25 cellular contexts compared by ENCODE assay signal in the genomic region with DNA sequence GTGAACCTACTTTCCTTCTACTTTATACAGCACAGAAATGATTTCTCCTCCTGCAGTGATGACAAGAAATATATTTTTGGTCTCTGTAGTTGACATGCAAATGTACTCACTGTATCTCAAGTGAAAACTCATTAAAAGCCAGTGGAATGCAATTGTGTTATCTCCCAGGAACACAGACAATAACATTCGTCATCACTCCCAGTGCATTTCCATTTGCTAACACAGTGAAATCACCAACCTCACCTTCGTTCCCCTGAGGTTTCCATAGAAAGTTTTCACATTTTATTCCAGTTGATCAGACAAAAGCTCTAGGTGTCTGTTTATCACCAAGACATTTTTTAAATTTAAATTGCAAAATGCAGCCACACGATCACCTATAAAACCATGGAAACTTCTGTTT. TPM values are rescaled to one million over a fixed set of nuclear protein-coding genes. Genes with fewer than 3 reads are reported as not detected.
A peak's percentile ranks its signal among the peaks of the same experiment; 100 is the strongest.
DNase-seq lines count a peak whose midpoint lies in the region; TF ChIP-seq lines count a peak whose summit lies in the region.
"Had no signal": no experiment of that assay in that cellular context is flagged by ENCODE, and none has a peak within 500 bp of the region (broad histone marks: within the 10 kb centered on the region; RNA-seq: fewer than 3 reads in every experiment).

No MANE protein-coding gene starts in this region.

- TF ChIP-seq CTCF in RWPE1 (conservative IDR thresholded peaks at IDR 0.05; ENCODE audit: low read depth) (no peak), choroid plexus epithelial cell (conservative IDR thresholded peaks at IDR 0.05; ENCODE audit: low read depth, low read length) (no peak), ovary (IDR thresholded peaks at IDR 0.05) (no peak)

- no peaks in the 10 kb centered on the region for H3K27me3 Mint-ChIP-seq in activated naive CD4-positive, alpha-beta T cell treated with anti-CD3 and anti-CD28 coated beads, Interleukin-2, amount 10 ng/mL, durations not matched to agents 7 days and 5 days
- H3K27me3 Mint-ChIP-seq: CD4-positive, alpha-beta T cell; IgD-negative memory B cell had no signal

- no peaks in the 10 kb centered on the region for H3K4me1 ChIP-seq in ovary (ENCODE audit: insufficient read depth)
- H3K4me1 ChIP-seq: BLaER1, Peyer's patch, SJSA1 had no signal

- no peaks in the 10 kb centered on the region for H3K36me3 ChIP-seq in ovary
- H3K36me3 ChIP-seq: BLaER1, MG63, Peyer's patch, SJSA1 had no signal

- H3K4me3 Mint-ChIP-seq in activated naive CD4-positive, alpha-beta T cell treated with anti-CD3 and anti-CD28 coated beads, Interleukin-2, amount 10 ng/mL, durations not matched to agents 7 days and 5 days, result no peak overlapping the region
- H3K4me3 Mint-ChIP-seq: CD4-positive, alpha-beta T cell; IgD-negative memory B cell had no signal

- H3K4me3 ChIP-seq in choroid plexus epithelial cell (ENCODE audit: low read depth, low read length) (no peak overlapping the region), ovary (no peak overlapping the region)
- H3K4me3 ChIP-seq: BLaER1, MG63, Peyer's patch, SJSA1 had no signal

- CTCF ChIA-PET in RWPE1 (lab: Yijun Ruan, JAX), result no interaction called here
- CTCF ChIA-PET in activated naive CD4-positive, alpha-beta T cell treated with anti-CD3 and anti-CD28 coated beads, Interleukin-2, amount 10 ng/mL, durations not matched to agents 7 days and 5 days (lab: Charles Lee), result no interaction called here

- H3K27me3 ChIP-seq in ovary, result no peaks in the 10 kb centered on the region
- H3K27me3 ChIP-seq: MG63, Peyer's patch, SJSA1 had no signal

- POLR2A ChIA-PET in RWPE1 (lab: Yijun Ruan, JAX; ENCODE audit: low non-redundant PET), result no interaction called here

- H3K36me3 Mint-ChIP-seq in activated naive CD4-positive, alpha-beta T cell treated with anti-CD3 and anti-CD28 coated beads, Interleukin-2, amount 10 ng/mL, durations not matched to agents 7 days and 5 days, result no peaks in the 10 kb centered on the region
- H3K36me3 Mint-ChIP-seq: IgD-negative memory B cell had no signal

- no peaks in the 10 kb centered on the region for H3K9me3 Mint-ChIP-seq in activated naive CD4-positive, alpha-beta T cell treated with anti-CD3 and anti-CD28 coated beads, Interleukin-2, amount 10 ng/mL, durations not matched to agents 7 days and 5 days

- no peak for TF ChIP-seq POLR2A in ovary (IDR thresholded peaks at IDR 0.05)

- H3K4me1 Mint-ChIP-seq in activated naive CD4-positive, alpha-beta T cell treated with anti-CD3 and anti-CD28 coated beads, Interleukin-2, amount 10 ng/mL, durations not matched to agents 7 days and 5 days, result no peaks in the 10 kb centered on the region
- H3K4me1 Mint-ChIP-seq: IgD-negative memory B cell had no signal

- intact Hi-C loops in ovary (cut with DNase I), result no loop called here

- 52 to 69% (median 53%) methylated on average over 3 of the region's 3 CpGs for WGBS in ovary, 3 donors

- no peak overlapping the region for H3K27ac Mint-ChIP-seq in activated naive CD4-positive, alpha-beta T cell treated with anti-CD3 and anti-CD28 coated beads, Interleukin-2, amount 10 ng/mL, durations not matched to agents 7 days and 5 days
- H3K27ac Mint-ChIP-seq: CD4-positive, alpha-beta T cell; IgD-negative memory B cell had no signal

- DNase-seq in GM04503 (ENCODE audit: low read depth) (peak; percentile 0), RWPE1 (ENCODE audit: low spot score) (peak; percentile 0), choroid plexus epithelial cell (ENCODE audit: low read depth) (peak; percentile 14), ovary (no peak), caudate nucleus (lab: John Stamatoyannopoulos, UW) (no peak)
- no peak for DNase-seq in activated CD4-positive, alpha-beta T cell treated with anti-CD3 and anti-CD28 coated beads for 48 hours
- no peak for DNase-seq in activated naive CD4-positive, alpha-beta T cell treated with anti-CD3 and anti-CD28 coated beads, Interleukin-2, amount 10 ng/mL, durations not matched to agents 7 days and 5 days
- DNase-seq: CD4-positive, alpha-beta T cell; COR-L47; DMS 273 treated with DMSO at 0.1 percent for 48 hours; DMS79 treated with DMSO at 0.1 percent for 48 hours; GOT3; MG63; NCI-H1417 treated with DMSO at 0.1 percent for 48 hours; NCI-H187; NCI-H510A treated with DMSO at 0.1 percent for 48 hours; NCI-H774; NK-92 treated with Interleukin-12 subunit alpha and Interleukin-12 subunit beta, amount 100 ng/mL, for 24 hours; Peyer's patch; T-helper 1 cell had no signal

- H3K9me3 ChIP-seq in ovary, result no peaks in the 10 kb centered on the region
- H3K9me3 ChIP-seq: BLaER1, MG63, Peyer's patch, SJSA1 had no signal

- no peak for TF ChIP-seq EP300 in ovary (IDR thresholded peaks at IDR 0.05)

- H3K27ac ChIP-seq in RWPE1 (no peak overlapping the region), ovary (no peak overlapping the region), caudate nucleus (ENCODE audit: low read depth, low read length) (no peak overlapping the region)
- H3K27ac ChIP-seq: BLaER1, Peyer's patch, SJSA1 had no signal

RNA-seq across cellular contexts. Expression of gene SPANXD, which starts 2.5 kb away (rescaled TPM):
- not detected for total RNA-seq in ovary
- polyA plus RNA-seq in ovary, result not detected
- total RNA-seq: CD4-positive, alpha-beta T cell; G401; Peyer's patch; Right ventricle myocardium inferior; SJSA1 had no signal
- polyA plus RNA-seq: IgD-negative memory B cell had no signal

Comparison
In these comparisons a context has a peak if more than half of its experiments do, and no peak if none do; other contexts are left out.
1. DNase-seq: peak in GM04503 (single experiment), RWPE1 (single experiment) and choroid plexus epithelial cell (single experiment); none in activated CD4-positive, alpha-beta T cell treated with anti-CD3 and anti-CD28 coated beads for 48 hours (single experiment), ovary (0 of 5), caudate nucleus (0 of 61) and activated naive CD4-positive, alpha-beta T cell treated with anti-CD3 and anti-CD28 coated beads, Interleukin-2, amount 10 ng/mL, durations not matched to agents 7 days and 5 days (single experiment).